In genomic region chr14:20683125-20683895, GRCh38 we compare ENCODE assay signal across 1 cellular context.
TF ChIP-seq lines count a peak whose summit lies in the region.

No MANE protein-coding gene starts in this region.

TF ChIP-seq in HepG2, 621 proteins besides CTCF, POLR2A, EP300 and RAD21 (continues in another document):
- TF ChIP-seq ZNF451 (CRISPR knock-in tag; IDR thresholded peaks at IDR 0.05), result no peak
- TF ChIP-seq ZNF7 (CRISPR knock-in tag; IDR thresholded peaks at IDR 0.05), result no peak
- no peak for TF ChIP-seq ELF1 (CRISPR knock-in tag; IDR thresholded peaks at IDR 0.05)
- TF ChIP-seq MEIS2 (CRISPR knock-in tag; IDR thresholded peaks at IDR 0.05), result no peak
- no peak for TF ChIP-seq ZNF850 (CRISPR knock-in tag; conservative IDR thresholded peaks at IDR 0.05)
- TF ChIP-seq EHMT2 (IDR thresholded peaks at IDR 0.05; ENCODE audit: borderline replicate concordance, low read depth, low read length), result no peak
- TF ChIP-seq ZFP1 (CRISPR knock-in tag; IDR thresholded peaks at IDR 0.05), result no peak; the same call in 1 of the 2 replicates
- no peak for TF ChIP-seq ZNF660 (CRISPR knock-in tag; IDR thresholded peaks at IDR 0.05; ENCODE audit: borderline replicate concordance, low read depth)
- TF ChIP-seq DBP (CRISPR knock-in tag; IDR thresholded peaks at IDR 0.05; ENCODE audit: not compliant biosample characterization), result no peak
- no peak; the same call in 1 of the 2 replicates for TF ChIP-seq ZNF124 (CRISPR knock-in tag; IDR thresholded peaks at IDR 0.05)
- no peak for TF ChIP-seq ZNF775 (CRISPR knock-in tag; IDR thresholded peaks at IDR 0.05; ENCODE audit: borderline replicate concordance)
- no peak for TF ChIP-seq ZBTB20 (CRISPR knock-in tag; IDR thresholded peaks at IDR 0.05; ENCODE audit: borderline replicate concordance, low read depth)
- TF ChIP-seq RBM39 (IDR thresholded peaks at IDR 0.05; ENCODE audit: low read depth, low read length, poor library complexity, severe bottlenecking), result no peak
- peak; percentile 68 for TF ChIP-seq FOXJ3 (CRISPR knock-in tag; IDR thresholded peaks at IDR 0.05; ENCODE audit: borderline replicate concordance)
- peak; percentile 28; the same call in 1 of the 2 replicates for TF ChIP-seq ARID3A (IDR thresholded peaks at IDR 0.05; ENCODE audit: low read depth, low read length)
- TF ChIP-seq HDAC1 (CRISPR knock-in tag; IDR thresholded peaks at IDR 0.05), result no peak; the same call in 1 of the 2 replicates
- TF ChIP-seq SMARCC2 (IDR thresholded peaks at IDR 0.05), result no peak
- no peak for TF ChIP-seq SRY (CRISPR knock-in tag; IDR thresholded peaks at IDR 0.05)
- TF ChIP-seq ZNF441 (CRISPR knock-in tag; IDR thresholded peaks at IDR 0.05; ENCODE audit: borderline replicate concordance), result 0 out of 2 replicates have a peak, but pooled peaks have one; percentile 12
- TF ChIP-seq, protein P1, sequence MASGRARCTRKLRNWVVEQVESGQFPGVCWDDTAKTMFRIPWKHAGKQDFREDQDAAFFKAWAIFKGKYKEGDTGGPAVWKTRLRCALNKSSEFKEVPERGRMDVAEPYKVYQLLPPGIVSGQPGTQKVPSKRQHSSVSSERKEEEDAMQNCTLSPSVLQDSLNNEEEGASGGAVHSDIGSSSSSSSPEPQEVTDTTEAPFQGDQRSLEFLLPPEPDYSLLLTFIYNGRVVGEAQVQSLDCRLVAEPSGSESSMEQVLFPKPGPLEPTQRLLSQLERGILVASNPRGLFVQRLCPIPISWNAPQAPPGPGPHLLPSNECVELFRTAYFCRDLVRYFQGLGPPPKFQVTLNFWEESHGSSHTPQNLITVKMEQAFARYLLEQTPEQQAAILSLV (CRISPR knock-in tag; IDR thresholded peaks at IDR 0.05; ENCODE audit: borderline replicate concordance), result no peak
- TF ChIP-seq ZFAT (CRISPR knock-in tag; conservative IDR thresholded peaks at IDR 0.05), result no peak
- no peak for TF ChIP-seq ZBED4 (CRISPR knock-in tag; IDR thresholded peaks at IDR 0.05; ENCODE audit: borderline replicate concordance)
- no peak for TF ChIP-seq ZBTB1 (CRISPR knock-in tag; IDR thresholded peaks at IDR 0.05; ENCODE audit: borderline replicate concordance)
- TF ChIP-seq, protein P2, sequence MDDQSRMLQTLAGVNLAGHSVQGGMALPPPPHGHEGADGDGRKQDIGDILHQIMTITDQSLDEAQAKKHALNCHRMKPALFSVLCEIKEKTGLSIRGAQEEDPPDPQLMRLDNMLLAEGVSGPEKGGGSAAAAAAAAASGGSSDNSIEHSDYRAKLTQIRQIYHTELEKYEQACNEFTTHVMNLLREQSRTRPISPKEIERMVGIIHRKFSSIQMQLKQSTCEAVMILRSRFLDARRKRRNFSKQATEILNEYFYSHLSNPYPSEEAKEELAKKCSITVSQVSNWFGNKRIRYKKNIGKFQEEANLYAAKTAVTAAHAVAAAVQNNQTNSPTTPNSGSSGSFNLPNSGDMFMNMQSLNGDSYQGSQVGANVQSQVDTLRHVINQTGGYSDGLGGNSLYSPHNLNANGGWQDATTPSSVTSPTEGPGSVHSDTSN (CRISPR knock-in tag; IDR thresholded peaks at IDR 0.05; ENCODE audit: borderline replicate concordance), result no peak
- no peak; the same call in 1 of the 2 replicates for TF ChIP-seq ZNF558 (CRISPR knock-in tag; IDR thresholded peaks at IDR 0.05; ENCODE audit: borderline replicate concordance)
- peak; percentile 50; the same call in 1 of the 2 replicates for TF ChIP-seq ZNF609 (CRISPR knock-in tag; IDR thresholded peaks at IDR 0.05; ENCODE audit: borderline replicate concordance)
- TF ChIP-seq SP4 (CRISPR knock-in tag; IDR thresholded peaks at IDR 0.05), result no peak; the same call in 1 of the 2 replicates
- peak; percentile 98 for TF ChIP-seq RBM22 (optimal IDR thresholded peaks at IDR 0.05; ENCODE audit: low read length)
- TF ChIP-seq ZNF10 (CRISPR knock-in tag; IDR thresholded peaks at IDR 0.05; ENCODE audit: borderline replicate concordance, low read depth), result no peak
- peak; percentile 81; the same call in 1 of the 2 replicates for TF ChIP-seq TP53 (CRISPR knock-in tag; conservative IDR thresholded peaks at IDR 0.05)
- TF ChIP-seq ZFP36L1 (CRISPR knock-in tag; IDR thresholded peaks at IDR 0.05), result no peak
- TF ChIP-seq, protein P3, sequence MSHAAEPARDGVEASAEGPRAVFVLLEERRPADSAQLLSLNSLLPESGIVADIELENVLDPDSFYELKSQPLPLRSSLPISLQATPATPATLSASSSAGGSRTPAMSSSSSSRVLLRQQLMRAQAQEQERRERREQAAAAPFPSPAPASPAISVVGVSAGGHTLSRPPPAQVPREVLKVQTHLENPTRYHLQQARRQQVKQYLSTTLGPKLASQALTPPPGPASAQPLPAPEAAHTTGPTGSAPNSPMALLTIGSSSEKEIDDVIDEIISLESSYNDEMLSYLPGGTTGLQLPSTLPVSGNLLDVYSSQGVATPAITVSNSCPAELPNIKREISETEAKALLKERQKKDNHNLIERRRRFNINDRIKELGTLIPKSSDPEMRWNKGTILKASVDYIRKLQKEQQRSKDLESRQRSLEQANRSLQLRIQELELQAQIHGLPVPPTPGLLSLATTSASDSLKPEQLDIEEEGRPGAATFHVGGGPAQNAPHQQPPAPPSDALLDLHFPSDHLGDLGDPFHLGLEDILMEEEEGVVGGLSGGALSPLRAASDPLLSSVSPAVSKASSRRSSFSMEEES (CRISPR knock-in tag; IDR thresholded peaks at IDR 0.05), result 0 out of 2 replicates have a peak, but pooled peaks have one; percentile 8
- 0 out of 2 replicates have a peak, but pooled peaks have one; percentile 18 for TF ChIP-seq HCFC1 (IDR thresholded peaks at IDR 0.05; ENCODE audit: low read depth, low read length)
- peak; percentile 3; the same call in 1 of the 2 replicates for TF ChIP-seq MYPOP (CRISPR knock-in tag; IDR thresholded peaks at IDR 0.05)
- TF ChIP-seq TRAFD1 (CRISPR knock-in tag; IDR thresholded peaks at IDR 0.05; ENCODE audit: borderline replicate concordance), result no peak; the same call in 1 of the 2 replicates
- 0 out of 2 replicates have a peak, but pooled peaks have one; percentile 22 for TF ChIP-seq ZNF256 (CRISPR knock-in tag; conservative IDR thresholded peaks at IDR 0.05)
- no peak for TF ChIP-seq TARDBP (CRISPR knock-in tag; IDR thresholded peaks at IDR 0.05)
- TF ChIP-seq ZNF747 (CRISPR knock-in tag; IDR thresholded peaks at IDR 0.05; ENCODE audit: borderline replicate concordance), result no peak; the same call in 1 of the 2 replicates
- TF ChIP-seq ZNF138 (CRISPR knock-in tag; IDR thresholded peaks at IDR 0.05; ENCODE audit: low read depth), result no peak
- TF ChIP-seq SP140L (CRISPR knock-in tag; IDR thresholded peaks at IDR 0.05; ENCODE audit: borderline replicate concordance), result peak; percentile 83; the same call in 1 of the 2 replicates
- TF ChIP-seq TAF1 (CRISPR knock-in tag; IDR thresholded peaks at IDR 0.05), result no peak
